ENCODE assay signal across 20 cellular contexts in the genomic region with DNA sequence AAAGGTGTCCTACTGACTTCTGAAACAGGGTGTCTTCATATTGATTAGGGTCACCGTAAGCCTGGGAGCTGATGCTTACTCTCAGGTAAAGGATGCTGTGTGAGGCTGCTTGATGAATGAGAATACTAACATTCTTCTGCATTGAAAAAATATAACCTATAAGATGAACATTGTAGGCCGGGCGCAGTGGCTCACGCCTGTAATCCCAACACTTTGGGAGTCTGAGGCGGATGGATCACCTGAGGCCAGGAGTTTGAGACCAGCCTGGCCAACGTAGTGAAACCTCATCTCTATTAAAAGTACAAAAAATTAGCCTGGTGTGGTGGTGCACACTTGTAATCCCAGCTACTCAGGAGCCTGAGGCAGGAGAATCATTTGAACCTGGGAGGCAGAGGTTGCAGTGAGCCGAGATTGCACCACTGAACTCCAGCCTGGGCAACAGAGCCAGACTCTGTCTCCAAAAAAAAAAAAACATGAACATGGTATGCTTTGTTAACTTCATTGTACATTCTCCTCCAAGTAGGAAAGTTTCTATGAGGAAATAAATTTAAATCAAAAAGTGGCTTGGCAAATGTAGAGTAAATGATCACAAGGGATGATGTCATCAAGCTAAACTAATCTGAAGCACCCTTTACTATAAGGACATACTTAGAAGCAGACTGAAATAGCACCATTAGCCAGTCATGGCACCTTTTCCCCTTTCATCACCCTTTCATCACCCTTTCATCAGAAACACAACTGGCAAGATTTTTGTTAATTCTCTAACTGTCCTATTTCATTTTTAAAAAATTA. TPM values are rescaled to one million over a fixed set of nuclear protein-coding genes. Genes with fewer than 3 reads are reported as not detected.
DNase-seq lines count a peak whose midpoint lies in the region; ATAC-seq and TF ChIP-seq lines count a peak whose summit lies in the region.
"Had no signal": no experiment of that assay in that cellular context is flagged by ENCODE, and none has a peak within 500 bp of the region (broad histone marks: within the 10 kb centered on the region; RNA-seq: fewer than 3 reads in every experiment).

No MANE protein-coding gene starts in this region.

- TF ChIP-seq EP300 in transverse colon (IDR thresholded peaks at IDR 0.05; ENCODE audit: low read depth) = no peak

- no peak overlapping the region for H3K27ac Mint-ChIP-seq in activated naive CD4-positive, alpha-beta T cell treated with anti-CD3 and anti-CD28 coated beads, Interleukin-2, amount 50 U/mL, for 24 hours
- H3K27ac Mint-ChIP-seq in IgD-negative memory B cell (peak overlapping the region in 1 of 3 donors; percentile 100), endothelial cell (ENCODE audit: unreplicated experiment) (no peak overlapping the region), progenitor cell of endocrine pancreas (peak overlapping the region; percentile 17)

- DNase-seq in activated naive CD4-positive, alpha-beta T cell treated with anti-CD3 and anti-CD28 coated beads, Interleukin-2, amount 50 U/mL, for 16 hours = no peak
- DNase-seq in endothelial cell (ENCODE audit: low spot score) (no peak), progenitor cell of endocrine pancreas (ENCODE audit: low spot score, unreplicated experiment) (no peak), transverse colon (no peak)
- DNase-seq: activated CD4-positive, alpha-beta T cell treated with anti-CD3 and anti-CD28 coated beads, Interleukin-2, amount 50 U/mL, for 4 hours; activated effector memory CD4-positive, alpha-beta T cell treated with Interleukin-2 at 50 U/mL for 16 hours; DMS153; glutamatergic neuron; mammary epithelial cell; NCI-H1436 treated with DMSO at 0.1 percent for 48 hours; nucleus accumbens; Right ventricle myocardium superior; stimulated activated CD4-positive, alpha-beta T cell treated with anti-CD3 and anti-CD28 coated beads, Interleukin-4, amount 100 ng/mL, for 1 hour; stimulated activated CD8-positive, alpha-beta memory T cell treated with anti-CD3 and anti-CD28 coated beads, Interleukin-4, amount 100 ng/mL, for 48 hours had no signal

- H3K27ac ChIP-seq in transverse colon = no peak overlapping the region

- peak overlapping the region; percentile 24 for H3K4me3 Mint-ChIP-seq in activated naive CD4-positive, alpha-beta T cell treated with anti-CD3 and anti-CD28 coated beads, Interleukin-2, amount 50 U/mL, for 24 hours
- H3K4me3 Mint-ChIP-seq in IgD-negative memory B cell = peak overlapping the region; percentile 1 to 81 (median 54)
- peak overlapping the region; percentile 21 for H3K4me3 Mint-ChIP-seq in endothelial cell (ENCODE audit: unreplicated experiment)
- peak overlapping the region; percentile 92 for H3K4me3 Mint-ChIP-seq in progenitor cell of endocrine pancreas (ENCODE audit: low read depth)

- no peaks in the 10 kb centered on the region for H3K27me3 ChIP-seq in transverse colon

- ATAC-seq in HG03039 (IDR thresholded peaks at IDR 0.05; ENCODE audit: unreplicated experiment) (no peak), HG03457 (IDR thresholded peaks at IDR 0.05; ENCODE audit: unreplicated experiment) (no peak)
- ATAC-seq: esophagus mucosa had no signal

- no peaks in the 10 kb centered on the region for H3K36me3 ChIP-seq in transverse colon
- H3K36me3 ChIP-seq: thoracic aorta had no signal

- WGBS in transverse colon (ENCODE audit: low coverage in 1 of 2), 2 donors = 92 to 96% methylated on average over 5 to 7 of the region's 7 CpGs

- TF ChIP-seq CTCF in endothelial cell (IDR thresholded peaks at IDR 0.05; ENCODE audit: unreplicated experiment) (no peak), progenitor cell of endocrine pancreas (IDR thresholded peaks at IDR 0.05; ENCODE audit: unreplicated experiment) (no peak), transverse colon (IDR thresholded peaks at IDR 0.05) (no peak)

- intact Hi-C loops in transverse colon (cut with DNase I; ENCODE audit: low total_unique reads) = no loop called here

- H3K4me1 ChIP-seq in transverse colon = peaks cover 8 to 30% (median 15%) of the 10 kb centered on the region in 4 donors

- peaks cover 19% of the 10 kb centered on the region for H3K4me1 Mint-ChIP-seq in activated naive CD4-positive, alpha-beta T cell treated with anti-CD3 and anti-CD28 coated beads, Interleukin-2, amount 50 U/mL, for 24 hours
- H3K4me1 Mint-ChIP-seq in IgD-negative memory B cell (peaks cover 1 to 6% (median 4%) of the 10 kb centered on the region in 3 donors), endothelial cell (ENCODE audit: unreplicated experiment) (peaks cover 5% of the 10 kb centered on the region), progenitor cell of endocrine pancreas (ENCODE audit: low read depth) (no peaks in the 10 kb centered on the region)

- H3K4me3 ChIP-seq in transverse colon = no peak overlapping the region

- no peaks in the 10 kb centered on the region for H3K27me3 Mint-ChIP-seq in activated naive CD4-positive, alpha-beta T cell treated with anti-CD3 and anti-CD28 coated beads, Interleukin-2, amount 50 U/mL, for 24 hours
- no peaks in the 10 kb centered on the region for H3K27me3 Mint-ChIP-seq in IgD-negative memory B cell
- no peaks in the 10 kb centered on the region for H3K27me3 Mint-ChIP-seq in endothelial cell (ENCODE audit: unreplicated experiment)
- peaks cover 2% of the 10 kb centered on the region for H3K27me3 Mint-ChIP-seq in progenitor cell of endocrine pancreas

- no peaks in the 10 kb centered on the region for H3K9me3 ChIP-seq in transverse colon
- H3K9me3 ChIP-seq: thoracic aorta had no signal

- TF ChIP-seq POLR2A in transverse colon (IDR thresholded peaks at IDR 0.05) = no peak

- in situ Hi-C loops in transverse colon (cut with MboI; ENCODE audit: low pct_ligation_motif_present in 1 of 4, low pct_unique_long_range_greater_than_20kb in 1 of 4, low sequenced_read_pairs in 3 of 4) = loop anchor here in 2 of 4 donors (10.0 kb wide), 2 partner anchors 89 to 111 kb away; a partner anchor contains a TSS

- no peaks in the 10 kb centered on the region for H3K9me3 Mint-ChIP-seq in activated naive CD4-positive, alpha-beta T cell treated with anti-CD3 and anti-CD28 coated beads, Interleukin-2, amount 50 U/mL, for 24 hours
- H3K9me3 Mint-ChIP-seq in IgD-negative memory B cell (no peaks in the 10 kb centered on the region), endothelial cell (ENCODE audit: unreplicated experiment) (no peaks in the 10 kb centered on the region), progenitor cell of endocrine pancreas (ENCODE audit: low read depth) (no peaks in the 10 kb centered on the region)

- no peaks in the 10 kb centered on the region for H3K36me3 Mint-ChIP-seq in activated naive CD4-positive, alpha-beta T cell treated with anti-CD3 and anti-CD28 coated beads, Interleukin-2, amount 50 U/mL, for 24 hours
- H3K36me3 Mint-ChIP-seq in IgD-negative memory B cell (no peaks in the 10 kb centered on the region), endothelial cell (ENCODE audit: low read depth, unreplicated experiment) (peaks cover 3% of the 10 kb centered on the region), progenitor cell of endocrine pancreas (ENCODE audit: insufficient read depth) (no peaks in the 10 kb centered on the region)

RNA-seq across cellular contexts. Expression of a gene that starts 1.5 kb away (rescaled TPM):
- 11.6 TPM for polyA plus RNA-seq in IgD-negative memory B cell
- total RNA-seq in endothelial cell (ENCODE audit: unreplicated experiment) (28.4 TPM), progenitor cell of endocrine pancreas (60.5 and 64.9 TPM in 2 replicates), transverse colon (10 to 100 TPM; 20.9 to 51.8 (median 34.8) TPM)

Comparison
In these comparisons a context has a peak if more than half of its experiments do, and no peak if none do; other contexts are left out.
1. H3K4me3 Mint-ChIP-seq: peak in every context shown above with its lines; median percentile 92 in progenitor cell of endocrine pancreas; 54 in IgD-negative memory B cell; 24 in activated naive CD4-positive, alpha-beta T cell treated with anti-CD3 and anti-CD28 coated beads, Interleukin-2, amount 50 U/mL, for 24 hours; 21 in endothelial cell.